18 cellular contexts compared by ENCODE assay signal in the genomic region with DNA sequence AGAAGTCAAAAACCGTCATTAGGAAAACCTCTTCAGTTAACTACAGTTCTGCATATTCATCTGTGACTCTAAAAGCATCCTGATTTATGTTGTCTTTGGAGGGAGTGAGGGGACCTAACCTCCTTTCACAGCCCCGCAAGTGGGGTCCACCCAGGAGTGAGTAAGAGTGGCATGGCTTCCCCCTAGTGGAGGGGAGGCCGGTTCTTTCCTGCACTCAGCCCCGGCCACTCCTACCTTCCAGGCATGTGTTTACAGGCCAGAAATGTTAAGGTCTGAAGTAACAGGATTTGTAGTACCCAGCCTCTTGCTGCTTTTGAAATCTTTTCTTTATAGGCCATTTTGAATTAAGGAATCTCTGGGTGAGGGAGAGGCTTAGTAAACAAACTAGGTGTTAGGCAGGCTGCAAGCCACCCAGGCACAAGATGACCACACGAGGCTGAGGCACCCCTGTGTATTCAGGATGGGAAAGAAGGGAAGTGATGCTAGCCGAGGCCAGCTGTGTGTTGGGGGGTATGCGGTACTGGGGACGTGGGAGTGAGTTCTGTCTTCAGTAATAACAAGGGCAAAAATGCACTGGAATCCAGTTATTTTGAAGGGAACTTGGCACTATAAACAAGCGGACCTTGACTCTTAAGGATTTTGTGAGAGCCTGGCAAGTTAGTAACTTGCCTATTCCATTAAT. TPM values are rescaled to one million over a fixed set of nuclear protein-coding genes. Genes with fewer than 3 reads are reported as not detected.
DNase-seq lines count a peak whose midpoint lies in the region; ATAC-seq, FAIRE-seq and TF ChIP-seq lines count a peak whose summit lies in the region.
"Had no signal": no experiment of that assay in that cellular context is flagged by ENCODE, and none has a peak within 500 bp of the region (broad histone marks: within the 10 kb centered on the region; RNA-seq: fewer than 3 reads in every experiment).

No MANE protein-coding gene starts in this region.

- BruUV-seq in HepG2 (replicated peaks; lab: Mats Ljungman, UMichigan), result no TSS peak

- H3K36me3 ChIP-seq in OCI-LY1 (ENCODE audit: insufficient read depth, low read length) (no peaks in the 10 kb centered on the region), HepG2 (replicated peaks in 1 of 2; ENCODE audit: control insufficient read depth in 1 of 2, insufficient read depth in 2 of 2, low read length in 2 of 2) (peaks cover 3 to 22% of the 10 kb centered on the region in 2 experiments; a peak in 4 of 5 replicates)
- H3K36me3 ChIP-seq: ovary, thoracic aorta had no signal

- no peak overlapping the region for H3K4me3 Mint-ChIP-seq in activated CD8-positive, alpha-beta memory T cell treated with anti-CD3 and anti-CD28 coated beads, Interleukin-2, amount 10 ng/mL, durations not matched to agents 7 days and 5 days
- H3K4me3 Mint-ChIP-seq: activated T-helper 1 cell treated with anti-CD3 and anti-CD28 coated beads, Interleukin-12 subunit alpha, Interleukin-12 subunit beta, Interleukin-2, Interleukin-4 antibody, amounts not matched to agents 30 ng/mL and 10 ng/mL and 1 ng/mL, durations not matched to agents 14 hours and 24 hours and 36 hours; IgD-negative memory B cell; memory B cell; T-helper 17 cell had no signal

- CTCF ChIA-PET in HepG2 (lab: Yijun Ruan, JAX; ENCODE audit: low intra/inter-chr PET ratio, low total read pairs), result no interaction called here
- CTCF ChIA-PET in activated CD8-positive, alpha-beta memory T cell treated with anti-CD3 and anti-CD28 coated beads, Interleukin-2, amount 10 ng/mL, durations not matched to agents 7 days and 5 days (lab: Charles Lee), result no interaction called here

- H3K9ac ChIP-seq in OCI-LY1 (ENCODE audit: low read length) (peak overlapping the region; percentile 23; the same call in 1 of the 2 replicates), HepG2 (ENCODE audit: insufficient read depth, low read depth, low read length) (no peak overlapping the region)

- H4K20me1 ChIP-seq in OCI-LY1 (ENCODE audit: insufficient read depth, low read length) (no peaks in the 10 kb centered on the region), HepG2 (ENCODE audit: insufficient read depth, low read length) (no peaks in the 10 kb centered on the region)

- H3K27ac ChIP-seq in C4-2B (no peak overlapping the region), OCI-LY1 (ENCODE audit: low read depth, low read length, poor library complexity, severe bottlenecking) (peak overlapping the region; percentile 98), HepG2 (ENCODE audit: extremely low read length, insufficient read depth, low read length) (peak overlapping the region; percentile 12)
- H3K27ac ChIP-seq: epithelial cell of prostate, thoracic aorta had no signal

- TF ChIP-seq RAD21 in HepG2 (CRISPR knock-in tag; IDR thresholded peaks at IDR 0.05), result no peak; the same call in 1 of the 2 replicates

- H3K9me2 ChIP-seq in OCI-LY1 (ENCODE audit: low read depth, low read length), result no peaks in the 10 kb centered on the region

- H3K4me1 Mint-ChIP-seq in activated CD8-positive, alpha-beta memory T cell treated with anti-CD3 and anti-CD28 coated beads, Interleukin-2, amount 10 ng/mL, durations not matched to agents 7 days and 5 days, result peaks cover 22% of the 10 kb centered on the region
- H3K4me1 Mint-ChIP-seq: memory B cell had no signal

- 91% methylated on average over 9 of the region's 9 CpGs for WGBS in HepG2 (ENCODE audit: low lambda C conversion rate)

- TF ChIP-seq EP300 in HepG2 (IDR thresholded peaks at IDR 0.05; ENCODE audit: low read depth in 2 of 2, low read length in 2 of 2) (no peak), HepG2 (CRISPR knock-in tag; IDR thresholded peaks at IDR 0.05; ENCODE audit: borderline replicate concordance) (no peak)

- no peak overlapping the region for H3K27ac Mint-ChIP-seq in activated CD8-positive, alpha-beta memory T cell treated with anti-CD3 and anti-CD28 coated beads, Interleukin-2, amount 10 ng/mL, durations not matched to agents 7 days and 5 days
- H3K27ac Mint-ChIP-seq: activated T-helper 1 cell treated with anti-CD3 and anti-CD28 coated beads, Interleukin-12 subunit alpha, Interleukin-12 subunit beta, Interleukin-2, Interleukin-4 antibody, amounts not matched to agents 30 ng/mL and 10 ng/mL and 1 ng/mL, durations not matched to agents 14 hours and 24 hours and 36 hours; memory B cell; T-helper 17 cell had no signal

- H3K4me3 ChIP-seq in OCI-LY1 (ENCODE audit: low read depth, low read length, poor library complexity, severe bottlenecking), result no peak overlapping the region
- no peak overlapping the region for H3K4me3 ChIP-seq in choroid plexus epithelial cell (ENCODE audit: low read depth, low read length)
- H3K4me3 ChIP-seq in HepG2 (replicated peaks in 1 of 3; ENCODE audit: insufficient read depth in 1 of 3, low read depth in 2 of 3, low read length in 3 of 3), result no peak overlapping the region
- H3K4me3 ChIP-seq: ovary, thoracic aorta had no signal

- DNase-seq in choroid plexus epithelial cell (ENCODE audit: low read depth), result no peak
- no peak for DNase-seq in HepG2 (ENCODE audit: low spot score)
- no peak for DNase-seq in activated CD8-positive, alpha-beta memory T cell treated with anti-CD3 and anti-CD28 coated beads, Interleukin-2, amount 10 ng/mL, durations not matched to agents 7 days and 5 days
- no peak for DNase-seq in NCI-H1417 treated with DMSO at 0.1 percent for 48 hours (lab: John Stamatoyannopoulos, UW)
- DNase-seq: activated CD4-positive, alpha-beta T cell treated with anti-CD3 and anti-CD28 coated beads, Interleukin-2, amount 50 U/mL, for 1 hour; NCI-H1417; NCI-H446; T-helper 17 cell had no signal

- peaks cover 21% of the 10 kb centered on the region for H3K27me3 Mint-ChIP-seq in activated CD8-positive, alpha-beta memory T cell treated with anti-CD3 and anti-CD28 coated beads, Interleukin-2, amount 10 ng/mL, durations not matched to agents 7 days and 5 days
- H3K27me3 Mint-ChIP-seq: T-helper 17 cell had no signal

- peaks cover 58% of the 10 kb centered on the region for H3K4me1 ChIP-seq in OCI-LY1 (ENCODE audit: insufficient read depth, low read length, severe bottlenecking)
- H3K4me1 ChIP-seq in HepG2 (ENCODE audit: insufficient read depth, low read length), result peaks cover 81% of the 10 kb centered on the region

- H3K79me2 ChIP-seq in OCI-LY1 (ENCODE audit: insufficient read depth, low read length), result no peaks in the 10 kb centered on the region
- peaks cover 70% of the 10 kb centered on the region for H3K79me2 ChIP-seq in HepG2 (ENCODE audit: insufficient read depth, low read length)

- in situ Hi-C loops in HepG2 (cut with HindIII; ENCODE audit: extremely low pct_ligation_motif_present, low pct_unique_long_range_greater_than_20kb), result no loop called here

- H3K4me2 ChIP-seq in OCI-LY1 (ENCODE audit: low read length), result no peak overlapping the region; the same call in 1 of the 2 replicates
- H3K4me2 ChIP-seq in HepG2 (ENCODE audit: low read depth, low read length), result no peak overlapping the region

- H2AFZ ChIP-seq in OCI-LY1 (ENCODE audit: low read length), result 0 out of 2 replicates have a peak overlapping the region, but pooled peaks have one; percentile 65
- H2AFZ ChIP-seq in HepG2 (ENCODE audit: low read length), result no peak overlapping the region

- intact Hi-C loops in HepG2 (cut with micrococcal nuclease; ENCODE audit: unreplicated experiment), result no loop called here

- peak; percentile 5; the same call in 1 of the 2 replicates for TF ChIP-seq CTCF in C4-2B (conservative IDR thresholded peaks at IDR 0.05)
- peak; percentile 73 for TF ChIP-seq CTCF in OCI-LY1 (IDR thresholded peaks at IDR 0.05; ENCODE audit: low read length)
- peak; percentile 36 for TF ChIP-seq CTCF in choroid plexus epithelial cell (conservative IDR thresholded peaks at IDR 0.05; ENCODE audit: low read depth, low read length)
- peak; percentile 60 for TF ChIP-seq CTCF in HepG2 (CRISPR knock-in tag; IDR thresholded peaks at IDR 0.05)

- TF ChIP-seq POLR2A in HepG2 (IDR thresholded peaks at IDR 0.05; ENCODE audit: insufficient read depth in 1 of 2, low read depth in 2 of 2, low read length in 2 of 2), result no peak

- H3K9me3 ChIP-seq in OCI-LY1 (ENCODE audit: low read length) (no peaks in the 10 kb centered on the region), HepG2 (ENCODE audit: low read length) (no peaks in the 10 kb centered on the region)
- H3K9me3 ChIP-seq: ovary, thoracic aorta had no signal

- ATAC-seq in HepG2, result peak; percentile 66
- no peak for ATAC-seq in activated CD8-positive, alpha-beta memory T cell treated with anti-CD3 and anti-CD28 coated beads, Interleukin-2, amount 10 ng/mL, durations not matched to agents 7 days and 5 days
- ATAC-seq in GM18907 (IDR thresholded peaks at IDR 0.05; ENCODE audit: unreplicated experiment), result no peak
- no peak for ATAC-seq in GM19328 (IDR thresholded peaks at IDR 0.05; ENCODE audit: unreplicated experiment)
- ATAC-seq: T-helper 17 cell had no signal

- POLR2A ChIA-PET in HepG2 (lab: Yijun Ruan, JAX), result no interaction called here

- H3K36me3 Mint-ChIP-seq in activated CD8-positive, alpha-beta memory T cell treated with anti-CD3 and anti-CD28 coated beads, Interleukin-2, amount 10 ng/mL, durations not matched to agents 7 days and 5 days, result peaks cover 7% of the 10 kb centered on the region
- H3K36me3 Mint-ChIP-seq: memory B cell had no signal

- peaks cover 5% of the 10 kb centered on the region; the same call in 1 of the 2 replicates for H3F3A ChIP-seq in OCI-LY1 (ENCODE audit: insufficient read depth, low read length)

- H3K27me3 ChIP-seq in OCI-LY1 (ENCODE audit: insufficient read depth, low read length) (no peaks in the 10 kb centered on the region), HepG2 (ENCODE audit: control insufficient read depth in 1 of 2, insufficient read depth in 2 of 2, low read length in 2 of 2) (no peaks in the 10 kb centered on the region)
- H3K27me3 ChIP-seq: ovary had no signal

- H3K9me3 Mint-ChIP-seq in activated CD8-positive, alpha-beta memory T cell treated with anti-CD3 and anti-CD28 coated beads, Interleukin-2, amount 10 ng/mL, durations not matched to agents 7 days and 5 days (ENCODE audit: low read depth), result no peaks in the 10 kb centered on the region

- FAIRE-seq in HepG2 (lab: Jason Lieb, UNC), result no peak

RNA-seq across cellular contexts. Expression of a gene that starts 50.5 kb away (rescaled TPM):
- 25.0 and 26.1 TPM in 2 replicates for total RNA-seq in HepG2 (2016; rRNA removed; fragmentation: Illumina TruSeq; extraction: Trizol)
- total RNA-seq in HepG2 (2016; cell fraction: cytosol; rRNA removed; fragmentation: Illumina TruSeq; extraction: Trizol; ENCODE audit: low read depth), result 24.7 and 25.0 TPM in 2 replicates
- total RNA-seq in HepG2 (2016; cell fraction: insoluble cytoplasmic fraction; rRNA removed; fragmentation: Illumina TruSeq; extraction: Trizol), result 25.6 and 26.1 TPM in 2 replicates
- 46.3 and 52.2 TPM in 2 replicates for total RNA-seq in HepG2 (2016; cell fraction: membrane; rRNA removed; fragmentation: Illumina TruSeq; extraction: Trizol)
- 16.9 and 19.3 TPM in 2 replicates for total RNA-seq in HepG2 (2016; cell fraction: nucleus; rRNA removed; fragmentation: Illumina TruSeq; extraction: Trizol)
- polyA plus RNA-seq in HepG2 (2011; rRNA removed), result 95.3 and 142 TPM in 2 replicates
- 86.6 and 103 TPM in 2 replicates for polyA plus RNA-seq in HepG2 (2011; cell fraction: cytosol; rRNA removed)
- 70.8 and 101 TPM in 2 replicates for polyA plus RNA-seq in HepG2 (2011; cell fraction: nucleus; rRNA removed)
- polyA plus RNA-seq in HepG2 (2012), result 66.4 and 82.0 TPM in 2 replicates
- 38.5 and 43.8 TPM in 2 replicates for polyA plus RNA-seq in HepG2 (2016; cell fraction: cytosol; fragmentation: Illumina TruSeq; extraction: Trizol; ENCODE audit: low read depth)
- 24.8 and 29.3 TPM in 2 replicates for polyA plus RNA-seq in HepG2 (2016; cell fraction: insoluble cytoplasmic fraction; fragmentation: Illumina TruSeq; extraction: Trizol; ENCODE audit: low read depth)
- 47.5 and 48.6 TPM in 2 replicates for polyA plus RNA-seq in HepG2 (2016; cell fraction: membrane; fragmentation: Illumina TruSeq; extraction: Trizol; ENCODE audit: low read depth)
- 19.3 and 20.6 TPM in 2 replicates for polyA plus RNA-seq in HepG2 (2016; cell fraction: nucleus; fragmentation: Illumina TruSeq; extraction: Trizol; ENCODE audit: insufficient read depth, low read depth)
- polyA minus RNA-seq in HepG2 (2011; rRNA and poly(A)+ RNA removed; ENCODE audit: low replicate concordance), result 46.8 and 257 TPM in 2 replicates
- polyA minus RNA-seq in HepG2 (2011; cell fraction: cytosol; rRNA and poly(A)+ RNA removed), result 69.6 and 74.0 TPM in 2 replicates
- polyA minus RNA-seq in HepG2 (2011; cell fraction: nucleus; rRNA and poly(A)+ RNA removed), result 65.3 and 65.5 TPM in 2 replicates
- total RNA-seq in activated CD8-positive, alpha-beta memory T cell treated with anti-CD3 and anti-CD28 coated beads, Interleukin-2, amount 10 ng/mL, durations not matched to agents 7 days and 5 days, result 1 to 10 TPM; 4.7 to 8.5 TPM
- polyA plus RNA-seq: IgD-negative memory B cell had no signal

Comparison
In these comparisons a context has a peak if more than half of its experiments do, and no peak if none do; other contexts are left out.
1. CTCF ChIP-seq: peak in every context shown above with its lines; median percentile 73 in OCI-LY1; 60 in HepG2; 36 in choroid plexus epithelial cell; 5 in C4-2B.